Comparison of ENCODE assay signal across 8 cellular contexts in genomic region chr2:202178342-202178958, GRCh38. TPM values are rescaled to one million over a fixed set of nuclear protein-coding genes. Genes with fewer than 3 reads are reported as not detected.
DNase-seq lines count a peak whose midpoint lies in the region; ATAC-seq, FAIRE-seq and TF ChIP-seq lines count a peak whose summit lies in the region.

No MANE protein-coding gene starts in this region.

- H3K27ac Mint-ChIP-seq in astrocyte (ENCODE audit: unreplicated experiment): no peak overlapping the region

- WGBS in small intestine, 3 donors: 42 to 49% (median 46%) methylated on average over 7 of the region's 7 CpGs

- H2AFZ ChIP-seq in astrocyte (ENCODE audit: low read depth, low read length): no peak overlapping the region

- H3K27me3 Mint-ChIP-seq in astrocyte (ENCODE audit: low read depth, unreplicated experiment): no peaks in the 10 kb centered on the region

- H3K9me3 ChIP-seq in astrocyte (ENCODE audit: insufficient read depth, low read depth, low read length) (no peaks in the 10 kb centered on the region), small intestine (ENCODE audit: control insufficient read depth, low read depth) (no peaks in the 10 kb centered on the region)

- no peaks in the 10 kb centered on the region for H3K79me2 ChIP-seq in astrocyte (ENCODE audit: insufficient read depth, low read length)

- H3K27ac ChIP-seq in astrocyte (ENCODE audit: low read depth, low read length): no peak overlapping the region
- H3K27ac ChIP-seq in small intestine (ENCODE audit: low read depth in 1 of 2, low read length in 1 of 2): no peak overlapping the region

- no peaks in the 10 kb centered on the region for H3K4me1 Mint-ChIP-seq in astrocyte (ENCODE audit: low read depth, unreplicated experiment)

- no peaks in the 10 kb centered on the region for H4K20me1 ChIP-seq in astrocyte (ENCODE audit: insufficient read depth, low read length)

- no peaks in the 10 kb centered on the region for H3K9me3 Mint-ChIP-seq in astrocyte (ENCODE audit: unreplicated experiment)

- ATAC-seq in GM19324 (IDR thresholded peaks at IDR 0.05; ENCODE audit: low FRiP score, unreplicated experiment): no peak

- H3K36me3 Mint-ChIP-seq in astrocyte (ENCODE audit: low read depth, unreplicated experiment): no peaks in the 10 kb centered on the region

- H3K4me1 ChIP-seq in astrocyte (ENCODE audit: insufficient read depth, low read length) (no peaks in the 10 kb centered on the region), small intestine (ENCODE audit: control insufficient read depth in 2 of 2, insufficient read depth in 1 of 2, low read depth in 1 of 2, low read length in 1 of 2) (no peaks in the 10 kb centered on the region)

- peak; percentile 95 for TF ChIP-seq CTCF in astrocyte (IDR thresholded peaks at IDR 0.05; ENCODE audit: insufficient read depth, low read depth, low read length)

- H3K9ac ChIP-seq in astrocyte (ENCODE audit: low read length): no peak overlapping the region

- no peaks in the 10 kb centered on the region for H3K36me3 ChIP-seq in astrocyte (ENCODE audit: insufficient read depth, low read length)
- no peaks in the 10 kb centered on the region for H3K36me3 ChIP-seq in small intestine (ENCODE audit: control insufficient read depth in 2 of 2, insufficient read depth in 2 of 2, low read length in 2 of 2)

- no peak overlapping the region for H3K4me2 ChIP-seq in astrocyte (ENCODE audit: low read length)

- H3K27me3 ChIP-seq in astrocyte (ENCODE audit: insufficient read depth, low read length) (no peaks in the 10 kb centered on the region), small intestine (ENCODE audit: control insufficient read depth in 2 of 2, insufficient read depth in 2 of 2, low read length in 2 of 2) (no peaks in the 10 kb centered on the region)

- FAIRE-seq in astrocyte (lab: Jason Lieb, UNC): peak; percentile 97
- FAIRE-seq in small intestine (lab: Jason Lieb, UNC): no peak

- H3K4me3 ChIP-seq in astrocyte (ENCODE audit: insufficient read depth, low read depth, low read length) (no peak overlapping the region), small intestine (ENCODE audit: low read depth in 1 of 2, low read length in 2 of 2) (no peak overlapping the region)

- no peak overlapping the region for H3K4me3 Mint-ChIP-seq in astrocyte (ENCODE audit: unreplicated experiment)

- DNase-seq in NCI-H1417 (lab: John Stamatoyannopoulos, UW) (peak; percentile 42 to 81 (median 56)), NCI-H1417 treated with DMSO at 0.1 percent for 48 hours (lab: John Stamatoyannopoulos, UW) (no peak), NCI-H1092 (lab: John Stamatoyannopoulos, UW) (peak; percentile 27), SKM-1 treated with dmso at 0.1 percent for 144 hours (lab: John Stamatoyannopoulos, UW; ENCODE audit: unreplicated experiment) (peak; percentile 62), astrocyte (ENCODE audit: low read depth) (peak; percentile 47), hepatic stellate cell (ENCODE audit: low spot score) (peak; percentile 55), small intestine (peak; percentile 71)

RNA-seq across cellular contexts. Expression of gene SUMO1, which starts 59.9 kb away (rescaled TPM):
- 141 and 157 TPM in 2 replicates for total RNA-seq in astrocyte
- polyA plus RNA-seq in small intestine: 100 to 1,000 TPM in 2 of 3 donors, 10 to 100 TPM in 1; 93.6 to 156 (median 116) TPM
